In genomic region chr1:169511339-169512028, GRCh38 we compare ENCODE assay signal across 1 cellular context.
TF ChIP-seq lines count a peak whose summit lies in the region.

No MANE protein-coding gene starts in this region.

TF ChIP-seq in GM12878, 131 proteins besides CTCF, POLR2A, EP300 and RAD21 (continued from another document):
- TF ChIP-seq ZBTB11 (CRISPR knock-in tag; IDR thresholded peaks at IDR 0.05) = no peak
